Comparison of ENCODE assay signal across 12 cellular contexts in genomic region chr11:75510626-75511025, GRCh38.
"Had no signal": no experiment of that assay in that cellular context is flagged by ENCODE, and none has a peak within 500 bp of the region (broad histone marks: within the 10 kb centered on the region; RNA-seq: fewer than 3 reads in every experiment).

No MANE protein-coding gene starts in this region.

- H3K27me3 ChIP-seq: dorsolateral prefrontal cortex, stomach had no signal

- H3K4me3 Mint-ChIP-seq: activated naive CD4-positive, alpha-beta T cell treated with anti-CD3 and anti-CD28 coated beads, Interleukin-2, amount 50 U/mL, for 24 hours; immature natural killer cell; natural killer cell had no signal

- H3K27ac ChIP-seq: dorsolateral prefrontal cortex, stomach, VCaP had no signal

- H3K36me3 Mint-ChIP-seq: activated naive CD4-positive, alpha-beta T cell treated with anti-CD3 and anti-CD28 coated beads, Interleukin-2, amount 50 U/mL, for 24 hours; natural killer cell had no signal

- ATAC-seq: esophagus mucosa, natural killer cell had no signal

- H3K9me3 ChIP-seq: stomach had no signal

- H3K27me3 Mint-ChIP-seq: activated naive CD4-positive, alpha-beta T cell treated with anti-CD3 and anti-CD28 coated beads, Interleukin-2, amount 50 U/mL, for 24 hours had no signal

- H3K9me3 Mint-ChIP-seq: activated naive CD4-positive, alpha-beta T cell treated with anti-CD3 and anti-CD28 coated beads, Interleukin-2, amount 50 U/mL, for 24 hours; immature natural killer cell; natural killer cell had no signal

- DNase-seq: immature natural killer cell; left cardiac atrium; natural killer cell; stimulated activated CD4-positive, alpha-beta T cell treated with anti-CD3 and anti-CD28 coated beads, Interleukin-4, amount 100 ng/mL, for 1 hour; stimulated activated CD8-positive, alpha-beta memory T cell treated with anti-CD3 and anti-CD28 coated beads, Interleukin-4, amount 100 ng/mL, for 48 hours; stomach; T1000 had no signal

- H3K36me3 ChIP-seq: stomach had no signal

- H3K4me3 ChIP-seq: dorsolateral prefrontal cortex, lung, stomach had no signal

- H3K27ac Mint-ChIP-seq: activated naive CD4-positive, alpha-beta T cell treated with anti-CD3 and anti-CD28 coated beads, Interleukin-2, amount 50 U/mL, for 24 hours; natural killer cell had no signal
